In the genomic region with DNA sequence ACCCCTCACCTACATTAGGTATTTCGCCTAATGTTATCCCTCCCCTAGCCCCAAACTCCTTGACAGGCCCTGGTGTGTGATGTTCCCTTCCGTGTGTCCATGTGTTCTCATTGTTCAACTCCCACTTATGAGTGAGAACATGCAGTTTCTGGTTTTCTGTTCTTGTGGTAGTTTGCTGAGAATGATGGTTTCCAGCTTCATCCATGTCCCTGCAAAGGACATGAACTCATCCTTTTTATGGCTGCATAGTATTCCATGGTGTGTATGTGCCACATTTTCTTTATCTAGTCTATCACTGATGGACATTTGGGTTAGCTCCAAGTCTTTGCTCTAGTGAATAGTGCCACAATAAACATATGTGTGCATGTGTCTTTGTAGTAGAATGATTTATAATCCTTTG, we compare ENCODE assay signal across 10 cellular contexts. TPM values are rescaled to one million over a fixed set of nuclear protein-coding genes. Genes with fewer than 3 reads are reported as not detected.
"Had no signal": no experiment of that assay in that cellular context is flagged by ENCODE, and none has a peak within 500 bp of the region (broad histone marks: within the 10 kb centered on the region; RNA-seq: fewer than 3 reads in every experiment).

No MANE protein-coding gene starts in this region.

RNA-seq across cellular contexts. Expression of a gene that starts 14.4 kb away (rescaled TPM):
- total RNA-seq: OCI-LY7, PC-9, Right ventricle myocardium inferior, RPMI7951, SJCRH30, SJSA1, SK-MEL-5 had no signal
- polyA plus RNA-seq: SK-N-SH had no signal

RNA-seq across cellular contexts. Expression of a gene that starts 46.4 kb away (rescaled TPM):
- total RNA-seq: OCI-LY7, Peyer's patch, Right ventricle myocardium inferior, Right ventricle myocardium superior, SK-MEL-5 had no signal
